In genomic region chrX:24148535-24149345, GRCh38 we compare ENCODE assay signal across 8 cellular contexts. TPM values are rescaled to one million over a fixed set of nuclear protein-coding genes. Genes with fewer than 3 reads are reported as not detected.
DNase-seq lines count a peak whose midpoint lies in the region; ATAC-seq and TF ChIP-seq lines count a peak whose summit lies in the region.

No MANE protein-coding gene starts in this region.

- H3K79me2 ChIP-seq in ACC112 (ENCODE audit: control insufficient read depth, insufficient read depth, low read length, unreplicated experiment) = peaks cover 39% of the 10 kb centered on the region

- no peaks in the 10 kb centered on the region for H3K9me3 ChIP-seq in liver (ENCODE audit: control insufficient read depth in 4 of 4, low read length in 3 of 4)

- peak; percentile 11 for ATAC-seq in GM18502 (IDR thresholded peaks at IDR 0.05; ENCODE audit: poor library complexity, unreplicated experiment)
- ATAC-seq in GM18858 (IDR thresholded peaks at IDR 0.05; ENCODE audit: unreplicated experiment) = no peak

- peak overlapping the region; percentile 97 to 98 for H3K9ac ChIP-seq in liver (ENCODE audit: low read depth in 1 of 2, low read length in 2 of 2)

- peak overlapping the region; percentile 96 for H3K4me3 ChIP-seq in ACC112 (ENCODE audit: low read depth, low read length)
- peak overlapping the region; percentile 89 for H3K4me3 ChIP-seq in brain microvascular endothelial cell (ENCODE audit: low read depth, low read length)
- H3K4me3 ChIP-seq in liver (ENCODE audit: low read depth in 1 of 3, low read length in 3 of 3) = peak overlapping the region; percentile 59 to 75 (median 68)

- WGBS in liver = under 1% methylated on average over 33 of the region's 33 CpGs

- in situ Hi-C loops in brain microvascular endothelial cell (cut with HindIII; ENCODE audit: low pct_ligation_motif_present, low sequenced_read_pairs) = no loop called here

- H3K4me1 ChIP-seq in ACC112 (ENCODE audit: control insufficient read depth, insufficient read depth, low read length, unreplicated experiment) = peaks cover 65% of the 10 kb centered on the region
- peaks cover 5 to 56% (median 49%) of the 10 kb centered on the region in 4 donors for H3K4me1 ChIP-seq in liver (ENCODE audit: control insufficient read depth in 4 of 4, insufficient read depth in 4 of 4, low read length in 3 of 4)

- peak overlapping the region; percentile 60 for H2AFZ ChIP-seq in ACC112 (ENCODE audit: low read length, unreplicated experiment)

- H3K27me3 ChIP-seq in ACC112 (ENCODE audit: insufficient read depth, low read length) = no peaks in the 10 kb centered on the region
- H3K27me3 ChIP-seq in brain microvascular endothelial cell (replicated peaks) = no peaks in the 10 kb centered on the region
- H3K27me3 ChIP-seq in liver (ENCODE audit: control insufficient read depth in 4 of 4, insufficient read depth in 4 of 4, low read length in 3 of 4) = no peaks in the 10 kb centered on the region

- TF ChIP-seq RAD21 in liver (IDR thresholded peaks at IDR 0.05) = no peak

- H3K27ac ChIP-seq in ACC112 (ENCODE audit: low read depth, low read length) (peak overlapping the region; percentile 99), brain microvascular endothelial cell (peak overlapping the region; percentile 99), liver (ENCODE audit: low read depth in 1 of 2, low read length in 2 of 2) (peak overlapping the region; percentile 90 to 99)

- H3K36me3 ChIP-seq in ACC112 (ENCODE audit: insufficient read depth, low read length) (peaks cover 13% of the 10 kb centered on the region), brain microvascular endothelial cell (replicated peaks) (no peaks in the 10 kb centered on the region), liver (ENCODE audit: control insufficient read depth in 4 of 4, insufficient read depth in 3 of 4, low read depth in 1 of 4, low read length in 3 of 4) (peaks cover 0 to 3% (median 0%) of the 10 kb centered on the region in 4 donors)

- DNase-seq in NCI-H69 (lab: John Stamatoyannopoulos, UW) (peak; percentile 55), brain microvascular endothelial cell (no peak), superior temporal gyrus (ENCODE audit: extremely low spot score) (peak; percentile 37)
- DNase-seq in stimulated activated naive CD4-positive, alpha-beta T cell treated with Interleukin-2 at 50 U/mL for 16 hours (lab: John Stamatoyannopoulos, UW) = no peak

- no peak for TF ChIP-seq CTCF in brain microvascular endothelial cell (IDR thresholded peaks at IDR 0.05; ENCODE audit: low read depth, low read length, missing control alignments)
- no peak for TF ChIP-seq CTCF in liver (IDR thresholded peaks at IDR 0.05; ENCODE audit: low read depth, low read length, missing input control)

TF ChIP-seq in liver, 16 proteins besides CTCF, POLR2A, EP300 and RAD21:
- TF ChIP-seq EGR1 (IDR thresholded peaks at IDR 0.05; ENCODE audit: low read depth in 2 of 2) (no peak), ATF3 (IDR thresholded peaks at IDR 0.05) (no peak), GABPA (IDR thresholded peaks at IDR 0.05 in 1 of 2, conservative IDR thresholded peaks at IDR 0.05 in 1 of 2) (no peak), HNF4G (IDR thresholded peaks at IDR 0.05) (no peak), ZBTB33 (IDR thresholded peaks at IDR 0.05) (no peak), FOXA1 (IDR thresholded peaks at IDR 0.05) (no peak), SP1 (IDR thresholded peaks at IDR 0.05) (no peak), HNF4A (conservative IDR thresholded peaks at IDR 0.05) (no peak)
TF ChIP-seq in liver: peak in this region for 0.

RNA-seq across cellular contexts. Expression of gene ZFX, which starts 0.8 kb away (rescaled TPM):
- 10 to 100 TPM; 28.2 to 50.0 TPM for total RNA-seq in liver
- polyA plus RNA-seq in liver = 1 to 10 TPM; 3.8 to 9.7 TPM

Comparison
In these comparisons a context has a peak if more than half of its experiments do, and no peak if none do; other contexts are left out.
1. DNase-seq: peak in NCI-H69 (single experiment) and superior temporal gyrus (single experiment); none in brain microvascular endothelial cell (single experiment) and stimulated activated naive CD4-positive, alpha-beta T cell treated with Interleukin-2 at 50 U/mL for 16 hours (single experiment).
2. Peak in every context shown above with its lines, with median percentiles within 50 percentile points of each other: H3K27ac ChIP-seq and H3K4me3 ChIP-seq.